ENCODE assay signal across 27 cellular contexts in the genomic region with DNA sequence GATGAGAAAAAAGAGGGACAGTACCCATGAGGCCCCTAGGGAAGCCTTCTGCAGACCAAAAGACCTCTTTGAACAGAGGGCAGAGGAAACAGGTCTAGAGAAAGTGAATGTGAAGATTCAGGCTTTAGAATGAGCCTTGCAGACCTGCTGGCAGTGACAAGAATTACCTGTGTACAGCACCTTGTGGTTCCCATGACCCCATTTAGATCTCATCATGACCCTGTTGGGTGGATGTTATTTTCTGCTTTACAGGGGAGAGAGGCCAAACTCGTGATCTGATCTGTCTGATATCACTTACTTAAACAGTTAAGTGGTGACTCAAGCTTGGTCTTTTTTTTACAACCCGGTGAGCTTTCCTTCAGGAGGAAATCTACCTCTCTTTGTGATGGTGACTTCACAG.
"Had no signal": no experiment of that assay in that cellular context is flagged by ENCODE, and none has a peak within 500 bp of the region (broad histone marks: within the 10 kb centered on the region; RNA-seq: fewer than 3 reads in every experiment).

No MANE protein-coding gene starts in this region.

- ATAC-seq: left colon; left ventricle myocardium superior; lower lobe of right lung; naive thymus-derived CD8-positive, alpha-beta T cell; sciatic nerve; stimulated activated effector memory CD8-positive, alpha-beta T cell treated with anti-CD3 and anti-CD28 coated beads, Interleukin-12 subunit alpha, Interleukin-12 subunit beta, amount 100 ng/mL, for 72 hours had no signal

- H3K27ac ChIP-seq: colonic mucosa, esophagus squamous epithelium, lower lobe of right lung, prostate gland, right atrium auricular region, stomach, tibial artery had no signal

- H3K4me2 ChIP-seq: smooth muscle cell had no signal

- H3K36me3 ChIP-seq: colonic mucosa, esophagus squamous epithelium, lower lobe of right lung, prostate gland, right atrium auricular region, stomach, tibial artery had no signal

- H3K4me1 ChIP-seq: colonic mucosa, esophagus squamous epithelium, lower lobe of right lung, prostate gland, right atrium auricular region, stomach, tibial artery had no signal

- FAIRE-seq: endometrium, frontal cortex, islet of Langerhans had no signal

- H3K27me3 ChIP-seq: colonic mucosa, right atrium auricular region had no signal

- DNase-seq: colonic mucosa; effector CD8-positive, alpha-beta T cell; erythroblast; esophagus squamous epithelium; head of caudate nucleus; hippocampal formation; kidney glomerular epithelial cell; left colon; left ventricle myocardium superior; lower lobe of right lung; naive thymus-derived CD8-positive, alpha-beta T cell; nephron progenitor cell; nucleus accumbens; stimulated activated CD4-positive, alpha-beta T cell treated with anti-CD3 and anti-CD28 coated beads, Interleukin-12 subunit alpha, Interleukin-12 subunit beta, amount 100 ng/mL, for 4 hours; stimulated activated CD4-positive, alpha-beta T cell treated with anti-CD3 and anti-CD28 coated beads, Interleukin-2, amount 100 ng/mL, for 24 hours; stimulated activated CD4-positive, alpha-beta T cell treated with anti-CD3 and anti-CD28 coated beads, Interleukin-4, amount 100 ng/mL, for 24 hours; stimulated activated naive CD4-positive, alpha-beta T cell treated with Interleukin-2 at 50 U/mL for 16 hours; stomach; tibial artery had no signal

- H3K4me3 ChIP-seq: colonic mucosa, esophagus squamous epithelium, lower lobe of right lung, prostate gland, right atrium auricular region, smooth muscle cell, stomach, tibial artery had no signal

- H3K9me3 ChIP-seq: colonic mucosa, esophagus squamous epithelium, lower lobe of right lung, prostate gland, right atrium auricular region, stomach, tibial artery had no signal
